Comparison of ENCODE assay signal across 1 cellular context in the genomic region with DNA sequence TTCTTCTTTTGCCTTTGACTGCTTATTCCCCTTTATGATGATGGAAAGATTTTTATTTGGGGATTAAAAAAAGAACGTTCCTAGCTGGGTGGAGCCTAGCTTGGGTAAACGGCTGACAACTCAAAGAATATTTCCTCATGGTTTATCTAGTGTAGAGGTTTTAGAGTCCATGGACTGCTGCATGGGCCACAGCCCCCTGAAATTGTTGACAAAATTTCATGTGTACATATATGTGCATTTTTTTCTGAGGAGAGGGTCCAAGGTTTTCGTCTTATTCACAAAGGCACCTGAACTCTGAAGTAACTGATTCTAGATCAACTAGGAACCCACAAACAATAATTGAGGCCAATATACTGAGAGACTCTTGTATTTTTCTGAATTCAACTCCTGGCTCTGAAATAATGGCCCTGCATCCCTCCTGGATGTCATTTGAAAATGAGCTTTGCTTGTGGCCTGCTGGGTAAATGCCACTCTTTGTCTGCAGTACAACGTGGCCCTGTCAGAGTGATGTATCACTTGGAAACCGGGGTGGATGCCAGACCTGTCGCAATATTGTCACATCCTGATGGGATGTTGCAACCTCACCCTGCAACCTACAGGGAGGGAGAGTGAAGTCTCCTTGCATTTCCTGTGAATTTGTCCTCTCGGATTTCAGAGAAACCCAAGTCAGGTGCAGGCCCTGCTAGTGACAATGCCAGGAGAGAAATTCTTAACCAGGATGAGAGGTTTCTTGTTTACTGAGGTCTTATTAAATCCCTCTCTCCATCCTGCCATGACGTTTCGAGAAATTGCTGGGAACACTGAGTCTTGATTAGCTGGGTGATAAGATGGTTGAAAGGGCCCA.
TF ChIP-seq lines count a peak whose summit lies in the region.

No MANE protein-coding gene starts in this region.

TF ChIP-seq in HepG2, 621 proteins besides CTCF, POLR2A, EP300 and RAD21 (continued from another document and continues in another):
- peak; percentile 95 for TF ChIP-seq ZNF124 (CRISPR knock-in tag; IDR thresholded peaks at IDR 0.05)
- TF ChIP-seq SNAPC2 (CRISPR knock-in tag; IDR thresholded peaks at IDR 0.05), result peak; percentile 60; the same call in 1 of the 2 replicates
- peak; percentile 92 for TF ChIP-seq FOXJ3 (CRISPR knock-in tag; IDR thresholded peaks at IDR 0.05; ENCODE audit: borderline replicate concordance)
- no peak for TF ChIP-seq ZNF260 (CRISPR knock-in tag; IDR thresholded peaks at IDR 0.05; ENCODE audit: borderline replicate concordance, low read depth)
- peak; percentile 78; the same call in 1 of the 2 replicates for TF ChIP-seq CBFB (CRISPR knock-in tag; IDR thresholded peaks at IDR 0.05)
- TF ChIP-seq, protein P1, sequence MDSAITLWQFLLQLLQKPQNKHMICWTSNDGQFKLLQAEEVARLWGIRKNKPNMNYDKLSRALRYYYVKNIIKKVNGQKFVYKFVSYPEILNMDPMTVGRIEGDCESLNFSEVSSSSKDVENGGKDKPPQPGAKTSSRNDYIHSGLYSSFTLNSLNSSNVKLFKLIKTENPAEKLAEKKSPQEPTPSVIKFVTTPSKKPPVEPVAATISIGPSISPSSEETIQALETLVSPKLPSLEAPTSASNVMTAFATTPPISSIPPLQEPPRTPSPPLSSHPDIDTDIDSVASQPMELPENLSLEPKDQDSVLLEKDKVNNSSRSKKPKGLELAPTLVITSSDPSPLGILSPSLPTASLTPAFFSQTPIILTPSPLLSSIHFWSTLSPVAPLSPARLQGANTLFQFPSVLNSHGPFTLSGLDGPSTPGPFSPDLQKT (CRISPR knock-in tag; IDR thresholded peaks at IDR 0.05; ENCODE audit: borderline replicate concordance), result no peak
- TF ChIP-seq KDM5B (CRISPR knock-in tag; IDR thresholded peaks at IDR 0.05; ENCODE audit: borderline replicate concordance), result no peak
- TF ChIP-seq MED8 (CRISPR knock-in tag; IDR thresholded peaks at IDR 0.05; ENCODE audit: insufficient replicate concordance), result peak; percentile 98
- no peak for TF ChIP-seq REL (CRISPR knock-in tag; conservative IDR thresholded peaks at IDR 0.05)
- TF ChIP-seq ISL2 (CRISPR knock-in tag; IDR thresholded peaks at IDR 0.05), result peak; percentile 97
- TF ChIP-seq ADNP (CRISPR knock-in tag; IDR thresholded peaks at IDR 0.05), result no peak
- no peak for TF ChIP-seq HNRNPLL (IDR thresholded peaks at IDR 0.05; ENCODE audit: low read depth, low read length, poor library complexity, severe bottlenecking)
- TF ChIP-seq ZNF101 (CRISPR knock-in tag; IDR thresholded peaks at IDR 0.05; ENCODE audit: borderline replicate concordance, low read depth), result no peak
- no peak for TF ChIP-seq MAF1 (CRISPR knock-in tag; IDR thresholded peaks at IDR 0.05; ENCODE audit: borderline replicate concordance)
- peak; percentile 91; the same call in 1 of the 2 replicates for TF ChIP-seq ETV6 (CRISPR knock-in tag; conservative IDR thresholded peaks at IDR 0.05)
- TF ChIP-seq NPAS2 (CRISPR knock-in tag; IDR thresholded peaks at IDR 0.05; ENCODE audit: borderline replicate concordance), result no peak
- TF ChIP-seq ZNF660 (CRISPR knock-in tag; IDR thresholded peaks at IDR 0.05; ENCODE audit: borderline replicate concordance, low read depth), result no peak
- TF ChIP-seq ZNF432 (CRISPR knock-in tag; IDR thresholded peaks at IDR 0.05; ENCODE audit: borderline replicate concordance), result no peak
- TF ChIP-seq, protein P2, sequence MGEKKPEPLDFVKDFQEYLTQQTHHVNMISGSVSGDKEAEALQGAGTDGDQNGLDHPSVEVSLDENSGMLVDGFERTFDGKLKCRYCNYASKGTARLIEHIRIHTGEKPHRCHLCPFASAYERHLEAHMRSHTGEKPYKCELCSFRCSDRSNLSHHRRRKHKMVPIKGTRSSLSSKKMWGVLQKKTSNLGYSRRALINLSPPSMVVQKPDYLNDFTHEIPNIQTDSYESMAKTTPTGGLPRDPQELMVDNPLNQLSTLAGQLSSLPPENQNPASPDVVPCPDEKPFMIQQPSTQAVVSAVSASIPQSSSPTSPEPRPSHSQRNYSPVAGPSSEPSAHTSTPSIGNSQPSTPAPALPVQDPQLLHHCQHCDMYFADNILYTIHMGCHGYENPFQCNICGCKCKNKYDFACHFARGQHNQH (CRISPR knock-in tag; IDR thresholded peaks at IDR 0.05), result peak; percentile 94; the same call in 1 of the 2 replicates
- TF ChIP-seq HMG20A (CRISPR knock-in tag; IDR thresholded peaks at IDR 0.05; ENCODE audit: borderline replicate concordance), result peak; percentile 96
- TF ChIP-seq, protein P3, sequence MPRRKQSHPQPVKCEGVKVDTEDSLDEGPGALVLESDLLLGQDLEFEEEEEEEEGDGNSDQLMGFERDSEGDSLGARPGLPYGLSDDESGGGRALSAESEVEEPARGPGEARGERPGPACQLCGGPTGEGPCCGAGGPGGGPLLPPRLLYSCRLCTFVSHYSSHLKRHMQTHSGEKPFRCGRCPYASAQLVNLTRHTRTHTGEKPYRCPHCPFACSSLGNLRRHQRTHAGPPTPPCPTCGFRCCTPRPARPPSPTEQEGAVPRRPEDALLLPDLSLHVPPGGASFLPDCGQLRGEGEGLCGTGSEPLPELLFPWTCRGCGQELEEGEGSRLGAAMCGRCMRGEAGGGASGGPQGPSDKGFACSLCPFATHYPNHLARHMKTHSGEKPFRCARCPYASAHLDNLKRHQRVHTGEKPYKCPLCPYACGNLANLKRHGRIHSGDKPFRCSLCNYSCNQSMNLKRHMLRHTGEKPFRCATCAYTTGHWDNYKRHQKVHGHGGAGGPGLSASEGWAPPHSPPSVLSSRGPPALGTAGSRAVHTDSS (CRISPR knock-in tag; conservative IDR thresholded peaks at IDR 0.05), result no peak
- TF ChIP-seq KAT2B (IDR thresholded peaks at IDR 0.05; ENCODE audit: borderline replicate concordance, low read depth, low read length), result no peak
- peak; percentile 100 for TF ChIP-seq MEIS2 (CRISPR knock-in tag; IDR thresholded peaks at IDR 0.05)
- TF ChIP-seq, protein P4, sequence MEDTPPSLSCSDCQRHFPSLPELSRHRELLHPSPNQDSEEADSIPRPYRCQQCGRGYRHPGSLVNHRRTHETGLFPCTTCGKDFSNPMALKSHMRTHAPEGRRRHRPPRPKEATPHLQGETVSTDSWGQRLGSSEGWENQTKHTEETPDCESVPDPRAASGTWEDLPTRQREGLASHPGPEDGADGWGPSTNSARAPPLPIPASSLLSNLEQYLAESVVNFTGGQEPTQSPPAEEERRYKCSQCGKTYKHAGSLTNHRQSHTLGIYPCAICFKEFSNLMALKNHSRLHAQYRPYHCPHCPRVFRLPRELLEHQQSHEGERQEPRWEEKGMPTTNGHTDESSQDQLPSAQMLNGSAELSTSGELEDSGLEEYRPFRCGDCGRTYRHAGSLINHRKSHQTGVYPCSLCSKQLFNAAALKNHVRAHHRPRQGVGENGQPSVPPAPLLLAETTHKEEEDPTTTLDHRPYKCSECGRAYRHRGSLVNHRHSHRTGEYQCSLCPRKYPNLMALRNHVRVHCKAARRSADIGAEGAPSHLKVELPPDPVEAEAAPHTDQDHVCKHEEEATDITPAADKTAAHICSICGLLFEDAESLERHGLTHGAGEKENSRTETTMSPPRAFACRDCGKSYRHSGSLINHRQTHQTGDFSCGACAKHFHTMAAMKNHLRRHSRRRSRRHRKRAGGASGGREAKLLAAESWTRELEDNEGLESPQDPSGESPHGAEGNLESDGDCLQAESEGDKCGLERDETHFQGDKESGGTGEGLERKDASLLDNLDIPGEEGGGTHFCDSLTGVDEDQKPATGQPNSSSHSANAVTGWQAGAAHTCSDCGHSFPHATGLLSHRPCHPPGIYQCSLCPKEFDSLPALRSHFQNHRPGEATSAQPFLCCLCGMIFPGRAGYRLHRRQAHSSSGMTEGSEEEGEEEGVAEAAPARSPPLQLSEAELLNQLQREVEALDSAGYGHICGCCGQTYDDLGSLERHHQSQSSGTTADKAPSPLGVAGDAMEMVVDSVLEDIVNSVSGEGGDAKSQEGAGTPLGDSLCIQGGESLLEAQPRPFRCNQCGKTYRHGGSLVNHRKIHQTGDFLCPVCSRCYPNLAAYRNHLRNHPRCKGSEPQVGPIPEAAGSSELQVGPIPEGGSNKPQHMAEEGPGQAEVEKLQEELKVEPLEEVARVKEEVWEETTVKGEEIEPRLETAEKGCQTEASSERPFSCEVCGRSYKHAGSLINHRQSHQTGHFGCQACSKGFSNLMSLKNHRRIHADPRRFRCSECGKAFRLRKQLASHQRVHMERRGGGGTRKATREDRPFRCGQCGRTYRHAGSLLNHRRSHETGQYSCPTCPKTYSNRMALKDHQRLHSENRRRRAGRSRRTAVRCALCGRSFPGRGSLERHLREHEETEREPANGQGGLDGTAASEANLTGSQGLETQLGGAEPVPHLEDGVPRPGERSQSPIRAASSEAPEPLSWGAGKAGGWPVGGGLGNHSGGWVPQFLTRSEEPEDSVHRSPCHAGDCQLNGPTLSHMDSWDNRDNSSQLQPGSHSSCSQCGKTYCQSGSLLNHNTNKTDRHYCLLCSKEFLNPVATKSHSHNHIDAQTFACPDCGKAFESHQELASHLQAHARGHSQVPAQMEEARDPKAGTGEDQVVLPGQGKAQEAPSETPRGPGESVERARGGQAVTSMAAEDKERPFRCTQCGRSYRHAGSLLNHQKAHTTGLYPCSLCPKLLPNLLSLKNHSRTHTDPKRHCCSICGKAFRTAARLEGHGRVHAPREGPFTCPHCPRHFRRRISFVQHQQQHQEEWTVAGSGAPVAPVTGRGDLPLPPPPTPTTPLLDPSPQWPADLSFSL (CRISPR knock-in tag; IDR thresholded peaks at IDR 0.05), result peak; percentile 75; the same call in 1 of the 2 replicates
- TF ChIP-seq ATF1 (CRISPR knock-in tag; IDR thresholded peaks at IDR 0.05), result peak; percentile 66; the same call in 1 of the 2 replicates
- TF ChIP-seq SRSF4 (IDR thresholded peaks at IDR 0.05; ENCODE audit: low read depth, low read length, poor library complexity, severe bottlenecking), result no peak
- TF ChIP-seq, protein P5, sequence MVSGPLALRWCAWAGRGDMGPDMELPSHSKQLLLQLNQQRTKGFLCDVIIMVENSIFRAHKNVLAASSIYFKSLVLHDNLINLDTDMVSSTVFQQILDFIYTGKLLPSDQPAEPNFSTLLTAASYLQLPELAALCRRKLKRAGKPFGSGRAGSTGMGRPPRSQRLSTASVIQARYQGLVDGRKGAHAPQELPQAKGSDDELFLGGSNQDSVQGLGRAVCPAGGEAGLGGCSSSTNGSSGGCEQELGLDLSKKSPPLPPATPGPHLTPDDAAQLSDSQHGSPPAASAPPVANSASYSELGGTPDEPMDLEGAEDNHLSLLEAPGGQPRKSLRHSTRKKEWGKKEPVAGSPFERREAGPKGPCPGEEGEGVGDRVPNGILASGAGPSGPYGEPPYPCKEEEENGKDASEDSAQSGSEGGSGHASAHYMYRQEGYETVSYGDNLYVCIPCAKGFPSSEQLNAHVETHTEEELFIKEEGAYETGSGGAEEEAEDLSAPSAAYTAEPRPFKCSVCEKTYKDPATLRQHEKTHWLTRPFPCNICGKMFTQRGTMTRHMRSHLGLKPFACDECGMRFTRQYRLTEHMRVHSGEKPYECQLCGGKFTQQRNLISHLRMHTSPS (CRISPR knock-in tag; IDR thresholded peaks at IDR 0.05; ENCODE audit: low read depth), result peak; percentile 83; the same call in 1 of the 2 replicates
- TF ChIP-seq, protein P6, sequence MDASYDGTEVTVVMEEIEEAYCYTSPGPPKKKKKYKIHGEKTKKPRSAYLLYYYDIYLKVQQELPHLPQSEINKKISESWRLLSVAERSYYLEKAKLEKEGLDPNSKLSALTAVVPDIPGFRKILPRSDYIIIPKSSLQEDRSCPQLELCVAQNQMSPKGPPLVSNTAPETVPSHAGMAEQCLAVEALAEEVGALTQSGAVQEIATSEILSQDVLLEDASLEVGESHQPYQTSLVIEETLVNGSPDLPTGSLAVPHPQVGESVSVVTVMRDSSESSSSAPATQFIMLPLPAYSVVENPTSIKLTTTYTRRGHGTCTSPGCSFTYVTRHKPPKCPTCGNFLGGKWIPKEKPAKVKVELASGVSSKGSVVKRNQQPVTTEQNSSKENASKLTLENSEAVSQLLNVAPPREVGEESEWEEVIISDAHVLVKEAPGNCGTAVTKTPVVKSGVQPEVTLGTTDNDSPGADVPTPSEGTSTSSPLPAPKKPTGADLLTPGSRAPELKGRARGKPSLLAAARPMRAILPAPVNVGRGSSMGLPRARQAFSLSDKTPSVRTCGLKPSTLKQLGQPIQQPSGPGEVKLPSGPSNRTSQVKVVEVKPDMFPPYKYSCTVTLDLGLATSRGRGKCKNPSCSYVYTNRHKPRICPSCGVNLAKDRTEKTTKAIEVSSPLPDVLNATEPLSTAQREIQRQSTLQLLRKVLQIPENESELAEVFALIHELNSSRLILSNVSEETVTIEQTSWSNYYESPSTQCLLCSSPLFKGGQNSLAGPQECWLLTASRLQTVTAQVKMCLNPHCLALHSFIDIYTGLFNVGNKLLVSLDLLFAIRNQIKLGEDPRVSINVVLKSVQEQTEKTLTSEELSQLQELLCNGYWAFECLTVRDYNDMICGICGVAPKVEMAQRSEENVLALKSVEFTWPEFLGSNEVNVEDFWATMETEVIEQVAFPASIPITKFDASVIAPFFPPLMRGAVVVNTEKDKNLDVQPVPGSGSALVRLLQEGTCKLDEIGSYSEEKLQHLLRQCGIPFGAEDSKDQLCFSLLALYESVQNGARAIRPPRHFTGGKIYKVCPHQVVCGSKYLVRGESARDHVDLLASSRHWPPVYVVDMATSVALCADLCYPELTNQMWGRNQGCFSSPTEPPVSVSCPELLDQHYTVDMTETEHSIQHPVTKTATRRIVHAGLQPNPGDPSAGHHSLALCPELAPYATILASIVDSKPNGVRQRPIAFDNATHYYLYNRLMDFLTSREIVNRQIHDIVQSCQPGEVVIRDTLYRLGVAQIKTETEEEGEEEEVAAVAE (CRISPR knock-in tag; IDR thresholded peaks at IDR 0.05; ENCODE audit: borderline replicate concordance), result peak; percentile 91
- TF ChIP-seq ZNF790 (CRISPR knock-in tag; IDR thresholded peaks at IDR 0.05; ENCODE audit: borderline replicate concordance), result no peak
- peak; percentile 90 for TF ChIP-seq GATA4 (IDR thresholded peaks at IDR 0.05; ENCODE audit: borderline replicate concordance, low read depth)
- peak; percentile 22; the same call in 1 of the 2 replicates for TF ChIP-seq ONECUT2 (CRISPR knock-in tag; IDR thresholded peaks at IDR 0.05)
- TF ChIP-seq, protein P7, sequence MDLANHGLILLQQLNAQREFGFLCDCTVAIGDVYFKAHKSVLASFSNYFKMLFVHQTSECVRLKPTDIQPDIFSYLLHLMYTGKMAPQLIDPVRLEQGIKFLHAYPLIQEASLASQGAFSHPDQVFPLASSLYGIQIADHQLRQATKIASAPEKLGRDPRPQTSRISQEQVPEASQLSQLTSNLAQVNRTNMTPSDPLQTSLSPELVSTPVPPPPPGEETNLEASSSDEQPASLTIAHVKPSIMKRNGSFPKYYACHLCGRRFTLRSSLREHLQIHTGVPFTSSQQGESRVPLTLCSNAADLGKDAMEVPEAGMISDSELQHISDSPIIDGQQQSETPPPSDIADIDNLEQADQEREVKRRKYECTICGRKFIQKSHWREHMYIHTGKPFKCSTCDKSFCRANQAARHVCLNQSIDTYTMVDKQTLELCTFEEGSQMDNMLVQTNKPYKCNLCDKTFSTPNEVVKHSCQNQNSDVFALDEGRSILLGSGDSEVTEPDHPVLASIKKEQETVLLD (CRISPR knock-in tag; IDR thresholded peaks at IDR 0.05; ENCODE audit: low read depth), result no peak
- peak; percentile 88 for TF ChIP-seq ZNF792 (CRISPR knock-in tag; IDR thresholded peaks at IDR 0.05)
- no peak for TF ChIP-seq ZNF773 (CRISPR knock-in tag; IDR thresholded peaks at IDR 0.05; ENCODE audit: borderline replicate concordance)
- peak; percentile 57; the same call in 1 of the 2 replicates for TF ChIP-seq ZSCAN25 (CRISPR knock-in tag; IDR thresholded peaks at IDR 0.05)
- TF ChIP-seq SAFB2 (CRISPR knock-in tag; IDR thresholded peaks at IDR 0.05; ENCODE audit: borderline replicate concordance, low read depth), result no peak
- peak; percentile 97 for TF ChIP-seq DPF2 (CRISPR knock-in tag; IDR thresholded peaks at IDR 0.05; ENCODE audit: borderline replicate concordance, low read depth)
- no peak for TF ChIP-seq SATB2 (CRISPR knock-in tag; IDR thresholded peaks at IDR 0.05)
